In genomic region chr4:10115657-10116624, GRCh38 we compare ENCODE assay signal across 8 cellular contexts. TPM values are rescaled to one million over a fixed set of nuclear protein-coding genes. Genes with fewer than 3 reads are reported as not detected.
DNase-seq lines count a peak whose midpoint lies in the region; ATAC-seq and TF ChIP-seq lines count a peak whose summit lies in the region.

No MANE protein-coding gene starts in this region.

- peaks cover 2% of the 10 kb centered on the region for H3K36me3 ChIP-seq in testis (ENCODE audit: low read depth, missing control alignments)

- H3K9me3 Mint-ChIP-seq in endothelial cell (ENCODE audit: unreplicated experiment): no peaks in the 10 kb centered on the region
- no peaks in the 10 kb centered on the region for H3K9me3 Mint-ChIP-seq in naive B cell

- H3K4me1 Mint-ChIP-seq in endothelial cell (ENCODE audit: unreplicated experiment) (peaks cover 68% of the 10 kb centered on the region), naive B cell (peaks cover 55 to 71% (median 65%) of the 10 kb centered on the region in 3 donors)

- TF ChIP-seq CTCF in endothelial cell (IDR thresholded peaks at IDR 0.05; ENCODE audit: unreplicated experiment): no peak
- TF ChIP-seq CTCF in testis (IDR thresholded peaks at IDR 0.05): no peak

- peak overlapping the region; percentile 79 to 99 for H3K27ac ChIP-seq in testis

- TF ChIP-seq POLR2A in testis (IDR thresholded peaks at IDR 0.05): no peak

- H3K4me3 ChIP-seq in testis: peak overlapping the region; percentile 82 to 86

- H3K36me3 Mint-ChIP-seq in endothelial cell (ENCODE audit: low read depth, unreplicated experiment) (peaks cover 55% of the 10 kb centered on the region), naive B cell (peaks cover 13% of the 10 kb centered on the region in 2 donors)

- H3K4me3 Mint-ChIP-seq in endothelial cell (ENCODE audit: unreplicated experiment) (peak overlapping the region; percentile 97), naive B cell (peak overlapping the region; percentile 87 to 95 (median 93))

- WGBS in testis, 2 donors: 7 to 12% methylated on average over 6 to 56 of the region's 87 CpGs

- intact Hi-C loops in testis (cut with DNase I; ENCODE audit: low total_unique reads): no loop called here

- H3K27me3 Mint-ChIP-seq in endothelial cell (ENCODE audit: unreplicated experiment) (peaks cover 38% of the 10 kb centered on the region), naive B cell (no peaks in the 10 kb centered on the region)

- DNase-seq in NCI-H1417 (lab: John Stamatoyannopoulos, UW): peak; percentile 64 to 70 (median 64)
- DNase-seq in NCI-H1417 treated with DMSO at 0.1 percent for 48 hours (lab: John Stamatoyannopoulos, UW): no peak
- peak; percentile 10 for DNase-seq in NCI-H2029 treated with DMSO at 0.1 percent for 48 hours (lab: John Stamatoyannopoulos, UW)
- DNase-seq in activated CD8-positive, alpha-beta memory T cell treated with anti-CD3 and anti-CD28 coated beads, Interleukin-2, amount 50 U/mL, for 1 hour (ENCODE audit: extremely low read depth): peak; percentile 53
- DNase-seq in endothelial cell (ENCODE audit: low spot score): peak; percentile 36
- DNase-seq in naive B cell: peak; percentile 54
- peak; percentile 69 for DNase-seq in testis

- peaks cover 10% of the 10 kb centered on the region for H3K4me1 ChIP-seq in testis

- H3K9me3 ChIP-seq in testis: no peaks in the 10 kb centered on the region

- H3K27ac Mint-ChIP-seq in endothelial cell (ENCODE audit: unreplicated experiment) (peak overlapping the region; percentile 92), naive B cell (peak overlapping the region; percentile 86 to 99 (median 96))

- peak; percentile 28 for ATAC-seq in HG02623 (IDR thresholded peaks at IDR 0.05; ENCODE audit: unreplicated experiment)
- peak; percentile 29 to 32 for ATAC-seq in naive B cell (ENCODE audit: low read depth in 2 of 2)

- H3K27me3 ChIP-seq in testis: no peaks in the 10 kb centered on the region

RNA-seq across cellular contexts. Expression of gene WDR1, which starts 0.7 kb away (rescaled TPM):
- 501 TPM for total RNA-seq in endothelial cell (ENCODE audit: unreplicated experiment)
- 100 to 1,000 TPM; 145 to 210 (median 186) TPM for polyA plus RNA-seq in naive B cell (ENCODE audit: low read depth in 6 of 6)
- total RNA-seq in testis: 100 to 1,000 TPM; 165 to 168 TPM
- 295 TPM for polyA plus RNA-seq in testis (ENCODE audit: insufficient read depth, low read depth, low replicate concordance)
